Comparison of ENCODE assay signal across 8 cellular contexts in genomic region chr7:92695308-92696261, GRCh38.
A peak's percentile ranks its signal among the peaks of the same experiment; 100 is the strongest.
DNase-seq lines count a peak whose midpoint lies in the region; ATAC-seq and TF ChIP-seq lines count a peak whose summit lies in the region.

No MANE protein-coding gene starts in this region.

- H3K27ac ChIP-seq in caudate nucleus (ENCODE audit: low read depth, low read length): peak overlapping the region; percentile 18

- POLR2A ChIA-PET in activated CD4-positive, alpha-beta memory T cell treated with anti-CD3 and anti-CD28 coated beads, Interleukin-2, amount 10 ng/mL, durations not matched to agents 7 days and 5 days (lab: Charles Lee): no interaction called here

- TF ChIP-seq CTCF in kidney epithelial cell (IDR thresholded peaks at IDR 0.05; ENCODE audit: insufficient read depth, low read length, poor library complexity, severe bottlenecking): no peak

- ATAC-seq in GM19351 (IDR thresholded peaks at IDR 0.05; ENCODE audit: unreplicated experiment): no peak

- peaks cover 2% of the 10 kb centered on the region for H3K36me3 ChIP-seq in kidney epithelial cell (ENCODE audit: control insufficient read depth, insufficient read depth, low read length)

- CTCF ChIA-PET in activated CD4-positive, alpha-beta memory T cell treated with anti-CD3 and anti-CD28 coated beads, Interleukin-2, amount 10 ng/mL, durations not matched to agents 7 days and 5 days (lab: Charles Lee): interaction anchor here (0.7 to 3.5 kb wide), 4 partner anchors 62 to 137 kb away, joined by 3 to 15 read pairs (median 6); no protein-coding TSS in a partner anchor

- H3K36me3 Mint-ChIP-seq in activated CD4-positive, alpha-beta memory T cell treated with anti-CD3 and anti-CD28 coated beads, Interleukin-2, amount 10 ng/mL, durations not matched to agents 7 days and 5 days (ENCODE audit: low read depth): peaks cover 40% of the 10 kb centered on the region

- peaks cover 27% of the 10 kb centered on the region for H3K4me1 Mint-ChIP-seq in activated CD4-positive, alpha-beta memory T cell treated with anti-CD3 and anti-CD28 coated beads, Interleukin-2, amount 10 ng/mL, durations not matched to agents 7 days and 5 days

- peaks cover 4% of the 10 kb centered on the region for H3K9me3 Mint-ChIP-seq in activated CD4-positive, alpha-beta memory T cell treated with anti-CD3 and anti-CD28 coated beads, Interleukin-2, amount 10 ng/mL, durations not matched to agents 7 days and 5 days

- peak overlapping the region; percentile 23 for H3K4me3 ChIP-seq in kidney epithelial cell (ENCODE audit: low read depth, low read length)

- H3K4me3 Mint-ChIP-seq in activated CD4-positive, alpha-beta memory T cell treated with anti-CD3 and anti-CD28 coated beads, Interleukin-2, amount 10 ng/mL, durations not matched to agents 7 days and 5 days: no peak overlapping the region

- no peak overlapping the region for H3K27ac Mint-ChIP-seq in activated CD4-positive, alpha-beta memory T cell treated with anti-CD3 and anti-CD28 coated beads, Interleukin-2, amount 10 ng/mL, durations not matched to agents 7 days and 5 days

- no peaks in the 10 kb centered on the region for H3K27me3 Mint-ChIP-seq in activated CD4-positive, alpha-beta memory T cell treated with anti-CD3 and anti-CD28 coated beads, Interleukin-2, amount 10 ng/mL, durations not matched to agents 7 days and 5 days

- DNase-seq in GM03348 (ENCODE audit: low spot score) (peak; percentile 76), NCI-H226 (peak; percentile 78), caudate nucleus (lab: John Stamatoyannopoulos, UW) (peak in 5 of 61 donors; percentile 6 to 48 (median 28)), kidney epithelial cell (ENCODE audit: low read depth) (peak; percentile 66), smooth muscle cell of the brain vasculature (ENCODE audit: low read depth, low spot score) (peak; percentile 79)
- DNase-seq in activated CD4-positive, alpha-beta memory T cell treated with anti-CD3 and anti-CD28 coated beads, Interleukin-2, amount 10 ng/mL, durations not matched to agents 7 days and 5 days: no peak
- no peak for DNase-seq in stimulated activated CD8-positive, alpha-beta memory T cell treated with anti-CD3 and anti-CD28 coated beads, Interleukin-4, amount 100 ng/mL, for 48 hours

- H3K27me3 ChIP-seq in kidney epithelial cell (ENCODE audit: control insufficient read depth, insufficient read depth, low read length): no peaks in the 10 kb centered on the region

Comparison
In these comparisons a context has a peak if more than half of its experiments do, and no peak if none do; other contexts are left out.
1. DNase-seq: peak in GM03348 (single experiment), NCI-H226 (single experiment), kidney epithelial cell (single experiment) and smooth muscle cell of the brain vasculature (single experiment); none in activated CD4-positive, alpha-beta memory T cell treated with anti-CD3 and anti-CD28 coated beads, Interleukin-2, amount 10 ng/mL, durations not matched to agents 7 days and 5 days (single experiment) and stimulated activated CD8-positive, alpha-beta memory T cell treated with anti-CD3 and anti-CD28 coated beads, Interleukin-4, amount 100 ng/mL, for 48 hours (single experiment).